Comparison of ENCODE assay signal across 16 cellular contexts in the genomic region with DNA sequence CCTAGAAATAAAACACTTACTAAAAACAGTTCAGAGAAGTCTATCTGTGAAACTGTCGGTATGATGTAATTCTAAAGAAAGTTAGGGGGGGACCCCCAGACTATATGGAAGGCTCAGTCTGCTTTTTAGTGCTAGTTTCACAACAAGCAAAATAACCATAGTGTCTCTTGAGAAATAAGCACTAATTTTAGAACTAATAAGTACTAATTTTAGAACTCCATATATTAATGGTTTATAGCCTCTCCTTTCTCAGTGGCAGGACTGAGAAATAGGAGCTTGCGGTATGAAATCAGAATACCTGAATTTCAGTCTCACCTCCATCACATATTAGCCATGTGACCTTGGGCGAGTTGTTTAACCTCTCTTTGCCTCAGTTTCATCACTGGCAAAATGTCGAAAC. TPM values are rescaled to one million over a fixed set of nuclear protein-coding genes. Genes with fewer than 3 reads are reported as not detected.
DNase-seq lines count a peak whose midpoint lies in the region; ATAC-seq and TF ChIP-seq lines count a peak whose summit lies in the region.
"Had no signal": no experiment of that assay in that cellular context is flagged by ENCODE, and none has a peak within 500 bp of the region (broad histone marks: within the 10 kb centered on the region; RNA-seq: fewer than 3 reads in every experiment).

No MANE protein-coding gene starts in this region.

- H3K27ac Mint-ChIP-seq in activated CD8-positive, alpha-beta T cell treated with anti-CD3 and anti-CD28 coated beads for 36 hours, result no peak overlapping the region
- H3K27ac Mint-ChIP-seq in activated CD8-positive, alpha-beta T cell treated with anti-CD3 and anti-CD28 coated beads, Interleukin-2, amount 10 ng/mL, durations not matched to agents 7 days and 5 days, result no peak overlapping the region
- H3K27ac Mint-ChIP-seq in stimulated activated effector memory CD8-positive, alpha-beta T cell treated with anti-CD3 and anti-CD28 coated beads, Interleukin-12 subunit alpha, Interleukin-12 subunit beta, amount 100 ng/mL, for 72 hours, result no peak overlapping the region
- H3K27ac Mint-ChIP-seq: stimulated activated memory B cell treated with anti-CD40 and anti-IgM and Interleukin-4, amounts not matched to agents 10 μg/mL and 1 μg/mL and 100 μg/mL, for 72 hours; T-cell had no signal

- H3K27ac ChIP-seq in coronary artery, result no peak overlapping the region
- H3K27ac ChIP-seq: foreskin keratinocyte, VCaP had no signal

- H3K9me3 Mint-ChIP-seq in activated CD8-positive, alpha-beta T cell treated with anti-CD3 and anti-CD28 coated beads for 36 hours, result no peaks in the 10 kb centered on the region
- no peaks in the 10 kb centered on the region for H3K9me3 Mint-ChIP-seq in activated CD8-positive, alpha-beta T cell treated with anti-CD3 and anti-CD28 coated beads, Interleukin-2, amount 10 ng/mL, durations not matched to agents 7 days and 5 days (ENCODE audit: insufficient read depth)
- H3K9me3 Mint-ChIP-seq in stimulated activated effector memory CD8-positive, alpha-beta T cell treated with anti-CD3 and anti-CD28 coated beads, Interleukin-12 subunit alpha, Interleukin-12 subunit beta, amount 100 ng/mL, for 72 hours, result no peaks in the 10 kb centered on the region
- H3K9me3 Mint-ChIP-seq: stimulated activated memory B cell treated with anti-CD40 and anti-IgM and Interleukin-4, amounts not matched to agents 10 μg/mL and 1 μg/mL and 100 μg/mL, for 72 hours; T-cell had no signal

- intact Hi-C loops in activated CD8-positive, alpha-beta T cell treated with anti-CD3 and anti-CD28 coated beads for 36 hours (cut with micrococcal nuclease), result no loop called here

- TF ChIP-seq CTCF in activated CD8-positive, alpha-beta T cell treated with anti-CD3 and anti-CD28 coated beads for 36 hours (IDR thresholded peaks at IDR 0.05), result no peak
- TF ChIP-seq CTCF in coronary artery (IDR thresholded peaks at IDR 0.05), result no peak

- no peak overlapping the region for H3K4me3 Mint-ChIP-seq in activated CD8-positive, alpha-beta T cell treated with anti-CD3 and anti-CD28 coated beads for 36 hours
- H3K4me3 Mint-ChIP-seq in activated CD8-positive, alpha-beta T cell treated with anti-CD3 and anti-CD28 coated beads, Interleukin-2, amount 10 ng/mL, durations not matched to agents 7 days and 5 days, result no peak overlapping the region
- no peak overlapping the region for H3K4me3 Mint-ChIP-seq in stimulated activated effector memory CD8-positive, alpha-beta T cell treated with anti-CD3 and anti-CD28 coated beads, Interleukin-12 subunit alpha, Interleukin-12 subunit beta, amount 100 ng/mL, for 72 hours

- H3K27me3 Mint-ChIP-seq in activated CD8-positive, alpha-beta T cell treated with anti-CD3 and anti-CD28 coated beads for 36 hours, result peaks cover 51% of the 10 kb centered on the region
- H3K27me3 Mint-ChIP-seq in activated CD8-positive, alpha-beta T cell treated with anti-CD3 and anti-CD28 coated beads, Interleukin-2, amount 10 ng/mL, durations not matched to agents 7 days and 5 days (ENCODE audit: low read depth), result peaks cover 65% of the 10 kb centered on the region

- no peak for DNase-seq in activated CD8-positive, alpha-beta T cell treated with anti-CD3 and anti-CD28 coated beads for 36 hours
- no peak for DNase-seq in activated CD8-positive, alpha-beta T cell treated with anti-CD3 and anti-CD28 coated beads, Interleukin-2, amount 10 ng/mL, durations not matched to agents 7 days and 5 days
- DNase-seq in NOMO-1 (lab: John Stamatoyannopoulos, UW; ENCODE audit: unreplicated experiment in 2 of 2) (peak; percentile 39 to 65), HK-2 (ENCODE audit: unreplicated experiment) (no peak), AG08395 (ENCODE audit: low spot score) (no peak), coronary artery (ENCODE audit: low spot score) (no peak)
- DNase-seq in stimulated activated effector memory CD8-positive, alpha-beta T cell treated with anti-CD3 and anti-CD28 coated beads, Interleukin-12 subunit alpha, Interleukin-12 subunit beta, amount 100 ng/mL, for 72 hours (ENCODE audit: low spot score in 2 of 2), result no peak
- DNase-seq: activated effector memory CD4-positive, alpha-beta T cell treated with Interleukin-2 at 50 U/mL for 16 hours; DMS153; foreskin keratinocyte; NCI-H1694; NCI-H345; T-cell had no signal

- CTCF ChIA-PET in activated CD8-positive, alpha-beta T cell treated with anti-CD3 and anti-CD28 coated beads for 36 hours (lab: Charles Lee), result no interaction called here
- CTCF ChIA-PET in activated CD8-positive, alpha-beta T cell treated with anti-CD3 and anti-CD28 coated beads, Interleukin-2, amount 10 ng/mL, durations not matched to agents 7 days and 5 days (lab: Charles Lee), result no interaction called here

- peak; percentile 37 for ATAC-seq in activated CD8-positive, alpha-beta T cell treated with anti-CD3 and anti-CD28 coated beads for 36 hours
- ATAC-seq in activated CD8-positive, alpha-beta T cell treated with anti-CD3 and anti-CD28 coated beads, Interleukin-2, amount 10 ng/mL, durations not matched to agents 7 days and 5 days, result no peak
- ATAC-seq in GM21786 (IDR thresholded peaks at IDR 0.05; ENCODE audit: unreplicated experiment), result peak; percentile 74
- peak; percentile 49 for ATAC-seq in stimulated activated effector memory CD8-positive, alpha-beta T cell treated with anti-CD3 and anti-CD28 coated beads, Interleukin-12 subunit alpha, Interleukin-12 subunit beta, amount 100 ng/mL, for 72 hours
- ATAC-seq: foreskin keratinocyte; stimulated activated memory B cell treated with anti-CD40 and anti-IgM and Interleukin-4, amounts not matched to agents 10 μg/mL and 1 μg/mL and 100 μg/mL, for 72 hours; T-cell had no signal

- no peak overlapping the region for H3K4me3 ChIP-seq in coronary artery

- no peaks in the 10 kb centered on the region for H3K36me3 Mint-ChIP-seq in activated CD8-positive, alpha-beta T cell treated with anti-CD3 and anti-CD28 coated beads for 36 hours (ENCODE audit: low read depth)
- H3K36me3 Mint-ChIP-seq in activated CD8-positive, alpha-beta T cell treated with anti-CD3 and anti-CD28 coated beads, Interleukin-2, amount 10 ng/mL, durations not matched to agents 7 days and 5 days (ENCODE audit: low read depth), result no peaks in the 10 kb centered on the region
- H3K36me3 Mint-ChIP-seq in stimulated activated effector memory CD8-positive, alpha-beta T cell treated with anti-CD3 and anti-CD28 coated beads, Interleukin-12 subunit alpha, Interleukin-12 subunit beta, amount 100 ng/mL, for 72 hours, result no peaks in the 10 kb centered on the region
- H3K36me3 Mint-ChIP-seq: stimulated activated memory B cell treated with anti-CD40 and anti-IgM and Interleukin-4, amounts not matched to agents 10 μg/mL and 1 μg/mL and 100 μg/mL, for 72 hours; T-cell had no signal

- POLR2A ChIA-PET in activated CD8-positive, alpha-beta T cell treated with anti-CD3 and anti-CD28 coated beads for 36 hours (lab: Charles Lee), result no interaction called here
- POLR2A ChIA-PET in activated CD8-positive, alpha-beta T cell treated with anti-CD3 and anti-CD28 coated beads, Interleukin-2, amount 10 ng/mL, durations not matched to agents 7 days and 5 days (lab: Charles Lee), result no interaction called here

- peaks cover 18% of the 10 kb centered on the region for H3K4me1 Mint-ChIP-seq in activated CD8-positive, alpha-beta T cell treated with anti-CD3 and anti-CD28 coated beads for 36 hours (ENCODE audit: low read depth)
- H3K4me1 Mint-ChIP-seq in activated CD8-positive, alpha-beta T cell treated with anti-CD3 and anti-CD28 coated beads, Interleukin-2, amount 10 ng/mL, durations not matched to agents 7 days and 5 days (ENCODE audit: low read depth), result no peaks in the 10 kb centered on the region
- H3K4me1 Mint-ChIP-seq in stimulated activated effector memory CD8-positive, alpha-beta T cell treated with anti-CD3 and anti-CD28 coated beads, Interleukin-12 subunit alpha, Interleukin-12 subunit beta, amount 100 ng/mL, for 72 hours, result peaks cover 11% of the 10 kb centered on the region

RNA-seq across cellular contexts. Expression of a gene that starts 1.4 kb away (rescaled TPM):
- total RNA-seq in activated CD8-positive, alpha-beta T cell treated with anti-CD3 and anti-CD28 coated beads for 36 hours, result under 1 TPM in 1 of 2 experiments, not detected in 1; 0.11 TPM
- total RNA-seq in activated CD8-positive, alpha-beta T cell treated with anti-CD3 and anti-CD28 coated beads, Interleukin-2, amount 10 ng/mL, durations not matched to agents 7 days and 5 days, result not detected
- total RNA-seq: T-cell had no signal

RNA-seq across cellular contexts. Expression of a gene that starts 32.9 kb away (rescaled TPM):
- 10 to 100 TPM; 14.6 to 16.4 TPM for total RNA-seq in activated CD8-positive, alpha-beta T cell treated with anti-CD3 and anti-CD28 coated beads for 36 hours
- total RNA-seq in activated CD8-positive, alpha-beta T cell treated with anti-CD3 and anti-CD28 coated beads, Interleukin-2, amount 10 ng/mL, durations not matched to agents 7 days and 5 days, result 1 to 10 TPM; 5.1 to 5.5 TPM

Comparison
In these comparisons a context has a peak if more than half of its experiments do, and no peak if none do; other contexts are left out.
1. DNase-seq: peak in NOMO-1 (2 of 2); none in activated CD8-positive, alpha-beta T cell treated with anti-CD3 and anti-CD28 coated beads for 36 hours (single experiment), activated CD8-positive, alpha-beta T cell treated with anti-CD3 and anti-CD28 coated beads, Interleukin-2, amount 10 ng/mL, durations not matched to agents 7 days and 5 days (single experiment), stimulated activated effector memory CD8-positive, alpha-beta T cell treated with anti-CD3 and anti-CD28 coated beads, Interleukin-12 subunit alpha, Interleukin-12 subunit beta, amount 100 ng/mL, for 72 hours (0 of 2), HK-2 (single experiment), AG08395 (single experiment) and coronary artery (single experiment).